In genomic region chrX:35288657-35289056, GRCh38 we compare ENCODE assay signal across 38 cellular contexts.
"Had no signal": no experiment of that assay in that cellular context is flagged by ENCODE, and none has a peak within 500 bp of the region (broad histone marks: within the 10 kb centered on the region; RNA-seq: fewer than 3 reads in every experiment).

No MANE protein-coding gene starts in this region.

- H3K27ac Mint-ChIP-seq: activated B cell treated with CpG ODN at 0.5 μM for 24 hours; activated CD4-positive, alpha-beta memory T cell treated with anti-CD3 and anti-CD28 coated beads for 36 hours; activated CD4-positive, alpha-beta T cell treated with anti-CD3 and anti-CD28 coated beads, Interleukin-2, amount 10 ng/mL, durations not matched to agents 24 days and 14 days; activated CD8-positive, alpha-beta T cell treated with anti-CD3 and anti-CD28 coated beads for 36 hours; activated naive CD4-positive, alpha-beta T cell treated with anti-CD3 and anti-CD28 coated beads for 36 hours; activated naive CD4-positive, alpha-beta T cell treated with anti-CD3 and anti-CD28 coated beads, Interleukin-2, amount 50 U/mL, for 72 hours; activated naive CD8-positive, alpha-beta T cell treated with anti-CD3 and anti-CD28 coated beads for 36 hours; activated T-cell treated with anti-CD3 and anti-CD28 coated beads, Interleukin-2, amount 50 U/mL, for 72 hours; activated T-helper 1 cell treated with anti-CD3 and anti-CD28 coated beads, Interleukin-12 subunit alpha, Interleukin-12 subunit beta, Interleukin-2, Interleukin-4 antibody, amounts not matched to agents 30 ng/mL and 10 ng/mL and 1 ng/mL, durations not matched to agents 14 hours and 24 hours and 36 hours; activated T-helper 17 cell treated with anti-CD3 and anti-CD28 coated beads, Interleukin-2, amount 50 U/mL, for 72 hours; brain; T-helper 1 cell treated with Interleukin-12 subunit alpha and Interleukin-12 subunit beta and Interleukin-4 antibody, amounts not matched to agents 30 μg/mL and 1 μg/mL, for 36 hours; T-helper 2 cell treated with Interferon-gamma antibody and Interleukin-4, amounts not matched to agents 5 μg/mL and 100 μg/mL, for 36 hours had no signal

- H3K4me1 Mint-ChIP-seq: activated B cell treated with CpG ODN at 0.5 μM for 24 hours; activated CD4-positive, alpha-beta T cell treated with anti-CD3 and anti-CD28 coated beads, Interleukin-2, amount 10 ng/mL, durations not matched to agents 24 days and 14 days; activated naive CD8-positive, alpha-beta T cell treated with anti-CD3 and anti-CD28 coated beads for 36 hours; activated T-helper 17 cell treated with anti-CD3 and anti-CD28 coated beads, Interleukin-2, amount 50 U/mL, for 72 hours; brain; central memory CD8-positive, alpha-beta T cell had no signal

- H3K27me3 Mint-ChIP-seq: activated B cell treated with CpG ODN at 0.5 μM for 24 hours; activated CD4-positive, alpha-beta memory T cell treated with anti-CD3 and anti-CD28 coated beads for 36 hours; activated CD4-positive, alpha-beta T cell treated with anti-CD3 and anti-CD28 coated beads, Interleukin-2, amount 10 ng/mL, durations not matched to agents 24 days and 14 days; activated CD8-positive, alpha-beta T cell treated with anti-CD3 and anti-CD28 coated beads for 36 hours; activated naive CD8-positive, alpha-beta T cell treated with anti-CD3 and anti-CD28 coated beads for 36 hours; activated T-helper 17 cell treated with anti-CD3 and anti-CD28 coated beads, Interleukin-2, amount 50 U/mL, for 72 hours; brain; central memory CD8-positive, alpha-beta T cell had no signal

- ATAC-seq: activated CD8-positive, alpha-beta T cell treated with anti-CD3 and anti-CD28 coated beads for 36 hours; activated naive CD4-positive, alpha-beta T cell treated with anti-CD3 and anti-CD28 coated beads, Interleukin-2, amount 50 U/mL, for 72 hours; activated T-cell treated with anti-CD3 and anti-CD28 coated beads, Interleukin-2, amount 50 U/mL, for 4 hours; activated T-cell treated with anti-CD3 and anti-CD28 coated beads, Interleukin-2, amount 50 U/mL, for 72 hours; activated T-helper 17 cell treated with anti-CD3 and anti-CD28 coated beads, Interleukin-2, amount 50 U/mL, for 72 hours had no signal

- H3K27ac ChIP-seq: adrenal gland, cardiac muscle cell, VCaP had no signal

- FAIRE-seq: bronchial epithelial cell, TTC549 had no signal

- H3K36me3 ChIP-seq: adrenal gland, cardiac muscle cell had no signal

- DNase-seq: activated B cell treated with CpG ODN at 0.5 μM for 24 hours; activated CD4-positive, alpha-beta memory T cell treated with anti-CD3 and anti-CD28 coated beads for 36 hours; activated CD4-positive, alpha-beta T cell treated with anti-CD3 and anti-CD28 coated beads for 4 hours; activated CD4-positive, alpha-beta T cell treated with anti-CD3 and anti-CD28 coated beads, Interleukin-2, amount 10 ng/mL, durations not matched to agents 24 days and 14 days; activated CD4-positive, alpha-beta T cell treated with anti-CD3 and anti-CD28 coated beads, Interleukin-2, amount 50 U/mL, for 1 hour; activated CD4-positive, alpha-beta T cell treated with anti-CD3 and anti-CD28 coated beads, Interleukin-2, amount 50 U/mL, for 4 hours; activated CD4-positive, CD25-positive, alpha-beta regulatory T cell treated with anti-CD3 and anti-CD28 coated beads, Interleukin-2, amount 50 U/mL, for 72 hours; activated CD8-positive, alpha-beta memory T cell treated with anti-CD3 and anti-CD28 coated beads, Interleukin-2, amount 50 U/mL, for 4 hours; activated CD8-positive, alpha-beta T cell treated with anti-CD3 and anti-CD28 coated beads for 36 hours; activated effector memory CD4-positive, alpha-beta T cell treated with anti-CD3 and anti-CD28 coated beads, Interleukin-2, amount 50 U/mL, for 16 hours; activated gamma-delta T cell treated with Interleukin-2 at 50 U/mL for 16 hours; activated naive CD4-positive, alpha-beta T cell; activated naive CD4-positive, alpha-beta T cell treated with anti-CD3 and anti-CD28 coated beads for 36 hours; activated naive CD4-positive, alpha-beta T cell treated with anti-CD3 and anti-CD28 coated beads, Interleukin-2, amount 50 U/mL, for 16 hours; activated naive CD8-positive, alpha-beta T cell treated with anti-CD3 and anti-CD28 coated beads for 36 hours; activated T-cell treated with anti-CD3 and anti-CD28 coated beads for 4 hours; activated T-cell treated with anti-CD3 and anti-CD28 coated beads, Interleukin-2, amount 50 U/mL, for 1 hour; activated T-cell treated with anti-CD3 and anti-CD28 coated beads, Interleukin-2, amount 50 U/mL, for 4 hours; activated T-cell treated with anti-CD3 and anti-CD28 coated beads, Interleukin-2, amount 50 U/mL, for 72 hours; adrenal gland; amniotic stem cell; aorta; caudate nucleus; cerebellar nuclear complex; T-helper 1 cell; T-helper 2 cell; T-helper 9 cell had no signal

- H3K9me3 Mint-ChIP-seq: activated B cell treated with CpG ODN at 0.5 μM for 24 hours; activated CD8-positive, alpha-beta T cell treated with anti-CD3 and anti-CD28 coated beads for 36 hours; activated naive CD4-positive, alpha-beta T cell treated with anti-CD3 and anti-CD28 coated beads for 36 hours; activated T-cell treated with anti-CD3 and anti-CD28 coated beads, Interleukin-2, amount 50 U/mL, for 4 hours; activated T-helper 1 cell treated with anti-CD3 and anti-CD28 coated beads, Interleukin-12 subunit alpha, Interleukin-12 subunit beta, Interleukin-2, Interleukin-4 antibody, amounts not matched to agents 30 ng/mL and 10 ng/mL and 1 ng/mL, durations not matched to agents 14 hours and 24 hours and 36 hours; activated T-helper 17 cell treated with anti-CD3 and anti-CD28 coated beads, Interleukin-2, amount 50 U/mL, for 72 hours; central memory CD8-positive, alpha-beta T cell; T-helper 1 cell treated with Interleukin-12 subunit alpha and Interleukin-12 subunit beta and Interleukin-4 antibody, amounts not matched to agents 30 μg/mL and 1 μg/mL, for 36 hours; T-helper 2 cell treated with Interferon-gamma antibody and Interleukin-4, amounts not matched to agents 5 μg/mL and 100 μg/mL, for 36 hours had no signal

- H3K4me1 ChIP-seq: adrenal gland had no signal

- H3K27me3 ChIP-seq: adrenal gland, cardiac muscle cell had no signal

- H3K36me3 Mint-ChIP-seq: activated CD4-positive, alpha-beta memory T cell treated with anti-CD3 and anti-CD28 coated beads for 36 hours; activated naive CD4-positive, alpha-beta T cell treated with anti-CD3 and anti-CD28 coated beads, Interleukin-2, amount 50 U/mL, for 72 hours; activated naive CD8-positive, alpha-beta T cell treated with anti-CD3 and anti-CD28 coated beads for 36 hours; brain had no signal

- H3K9me3 ChIP-seq: adrenal gland had no signal

- H3K4me3 Mint-ChIP-seq: activated B cell treated with CpG ODN at 0.5 μM for 24 hours; activated CD4-positive, alpha-beta memory T cell treated with anti-CD3 and anti-CD28 coated beads for 36 hours; activated CD4-positive, alpha-beta T cell treated with anti-CD3 and anti-CD28 coated beads, Interleukin-2, amount 10 ng/mL, durations not matched to agents 24 days and 14 days; activated CD8-positive, alpha-beta T cell treated with anti-CD3 and anti-CD28 coated beads for 36 hours; activated naive CD4-positive, alpha-beta T cell treated with anti-CD3 and anti-CD28 coated beads for 36 hours; activated naive CD8-positive, alpha-beta T cell treated with anti-CD3 and anti-CD28 coated beads for 36 hours; activated T-cell treated with anti-CD3 and anti-CD28 coated beads, Interleukin-2, amount 50 U/mL, for 4 hours; activated T-cell treated with anti-CD3 and anti-CD28 coated beads, Interleukin-2, amount 50 U/mL, for 72 hours; activated T-helper 1 cell treated with anti-CD3 and anti-CD28 coated beads, Interleukin-12 subunit alpha, Interleukin-12 subunit beta, Interleukin-2, Interleukin-4 antibody, amounts not matched to agents 30 ng/mL and 10 ng/mL and 1 ng/mL, durations not matched to agents 14 hours and 24 hours and 36 hours; activated T-helper 17 cell treated with anti-CD3 and anti-CD28 coated beads, Interleukin-2, amount 50 U/mL, for 72 hours; brain; central memory CD8-positive, alpha-beta T cell; T-helper 1 cell treated with Interleukin-12 subunit alpha and Interleukin-12 subunit beta and Interleukin-4 antibody, amounts not matched to agents 30 μg/mL and 1 μg/mL, for 36 hours; T-helper 2 cell treated with Interferon-gamma antibody and Interleukin-4, amounts not matched to agents 5 μg/mL and 100 μg/mL, for 36 hours had no signal

- H3K4me3 ChIP-seq: adrenal gland, cardiac muscle cell had no signal
